ENCODE assay signal across 25 cellular contexts in the genomic region with DNA sequence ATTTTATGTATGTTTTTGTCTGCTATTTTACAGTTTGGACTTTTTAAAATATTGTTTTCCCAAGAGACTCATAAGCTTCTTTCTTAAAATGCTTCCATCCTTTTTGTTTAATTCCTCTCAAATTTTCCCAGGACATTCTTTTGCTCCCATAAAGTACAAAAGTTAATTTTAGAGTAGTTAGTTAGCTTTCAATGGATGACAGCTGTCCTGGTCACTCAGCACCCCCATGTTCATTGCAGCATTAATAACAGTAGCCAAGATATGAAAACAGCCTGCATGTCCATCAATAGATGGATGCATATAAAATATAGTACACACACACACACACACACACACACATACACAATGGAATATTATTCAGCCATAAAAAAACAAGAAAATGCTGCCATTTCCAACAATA.
"Had no signal": no experiment of that assay in that cellular context is flagged by ENCODE, and none has a peak within 500 bp of the region (broad histone marks: within the 10 kb centered on the region; RNA-seq: fewer than 3 reads in every experiment).

No MANE protein-coding gene starts in this region.

- ATAC-seq: activated naive CD8-positive, alpha-beta T cell treated with anti-CD3 and anti-CD28 coated beads, Interleukin-2, amount 50 U/mL, for 24 hours; esophagus mucosa; left cardiac atrium had no signal

- H3K4me1 ChIP-seq: breast epithelium, prostate gland, sigmoid colon had no signal

- H3K36me3 ChIP-seq: breast epithelium, neutrophil, ovary, prostate gland, sigmoid colon, tibial nerve had no signal

- H3K4me3 Mint-ChIP-seq: activated CD4-positive, alpha-beta memory T cell treated with anti-CD3 and anti-CD28 coated beads, Interleukin-2, amount 10 ng/mL, durations not matched to agents 7 days and 5 days; activated CD4-positive, alpha-beta T cell treated with anti-CD3 and anti-CD28 coated beads, Interleukin-2, amount 10 ng/mL, durations not matched to agents 24 days and 14 days; activated naive CD4-positive, alpha-beta T cell treated with anti-CD3 and anti-CD28 coated beads, Interleukin-2, amount 50 U/mL, for 24 hours; activated naive CD8-positive, alpha-beta T cell treated with anti-CD3 and anti-CD28 coated beads, Interleukin-2, amount 50 U/mL, for 24 hours; activated T-cell treated with anti-CD3 and anti-CD28 coated beads, Interleukin-2, amount 50 U/mL, for 24 hours; central memory CD8-positive, alpha-beta T cell; nephron progenitor cell had no signal

- H3K27me3 Mint-ChIP-seq: activated CD4-positive, alpha-beta memory T cell treated with anti-CD3 and anti-CD28 coated beads, Interleukin-2, amount 10 ng/mL, durations not matched to agents 7 days and 5 days; activated CD4-positive, alpha-beta T cell treated with anti-CD3 and anti-CD28 coated beads, Interleukin-2, amount 10 ng/mL, durations not matched to agents 24 days and 14 days; activated naive CD4-positive, alpha-beta T cell treated with anti-CD3 and anti-CD28 coated beads, Interleukin-2, amount 50 U/mL, for 24 hours; activated naive CD8-positive, alpha-beta T cell treated with anti-CD3 and anti-CD28 coated beads, Interleukin-2, amount 50 U/mL, for 24 hours; activated T-cell treated with anti-CD3 and anti-CD28 coated beads, Interleukin-2, amount 50 U/mL, for 24 hours; central memory CD8-positive, alpha-beta T cell had no signal

- DNase-seq: activated CD4-positive, alpha-beta memory T cell treated with anti-CD3 and anti-CD28 coated beads, Interleukin-2, amount 10 ng/mL, durations not matched to agents 7 days and 5 days; activated CD4-positive, alpha-beta T cell treated with anti-CD3 and anti-CD28 coated beads, Interleukin-2, amount 10 ng/mL, durations not matched to agents 24 days and 14 days; activated CD4-positive, CD25-positive, alpha-beta regulatory T cell treated with anti-CD3 and anti-CD28 coated beads, Interleukin-2, amount 50 U/mL, for 72 hours; activated CD8-positive, alpha-beta memory T cell treated with anti-CD3 and anti-CD28 coated beads, Interleukin-2, amount 50 U/mL, for 48 hours; activated naive CD8-positive, alpha-beta T cell treated with anti-CD3 and anti-CD28 coated beads, Interleukin-2, amount 50 U/mL, for 24 hours; activated T-cell treated with anti-CD3 and anti-CD28 coated beads, Interleukin-2, amount 50 U/mL, for 24 hours; dorsolateral prefrontal cortex; effector memory CD4-positive, alpha-beta T cell; foreskin melanocyte; hippocampal formation; left cardiac atrium; nephron progenitor cell; ovary; retina; sigmoid colon; stimulated activated naive CD4-positive, alpha-beta T cell; T-helper 2 cell had no signal

- H3K9me3 Mint-ChIP-seq: activated CD4-positive, alpha-beta T cell treated with anti-CD3 and anti-CD28 coated beads, Interleukin-2, amount 10 ng/mL, durations not matched to agents 24 days and 14 days; nephron progenitor cell had no signal

- H3K27me3 ChIP-seq: breast epithelium, neutrophil, ovary, sigmoid colon, tibial nerve had no signal

- H3K9me3 ChIP-seq: breast epithelium, neutrophil, ovary, prostate gland, sigmoid colon, tibial nerve had no signal

- H3K4me1 Mint-ChIP-seq: activated CD4-positive, alpha-beta memory T cell treated with anti-CD3 and anti-CD28 coated beads, Interleukin-2, amount 10 ng/mL, durations not matched to agents 7 days and 5 days; activated CD4-positive, alpha-beta T cell treated with anti-CD3 and anti-CD28 coated beads, Interleukin-2, amount 10 ng/mL, durations not matched to agents 24 days and 14 days; activated naive CD4-positive, alpha-beta T cell treated with anti-CD3 and anti-CD28 coated beads, Interleukin-2, amount 50 U/mL, for 24 hours; activated naive CD8-positive, alpha-beta T cell treated with anti-CD3 and anti-CD28 coated beads, Interleukin-2, amount 50 U/mL, for 24 hours; central memory CD8-positive, alpha-beta T cell; nephron progenitor cell had no signal

- H3K27ac ChIP-seq: breast epithelium, dorsolateral prefrontal cortex, neutrophil, ovary, prostate gland, tibial nerve had no signal

- H3K4me3 ChIP-seq: breast epithelium, dorsolateral prefrontal cortex, ovary, prostate gland, sigmoid colon, tibial nerve had no signal

- H3K36me3 Mint-ChIP-seq: activated naive CD4-positive, alpha-beta T cell treated with anti-CD3 and anti-CD28 coated beads, Interleukin-2, amount 50 U/mL, for 24 hours had no signal

- H3K27ac Mint-ChIP-seq: activated CD4-positive, alpha-beta memory T cell treated with anti-CD3 and anti-CD28 coated beads, Interleukin-2, amount 10 ng/mL, durations not matched to agents 7 days and 5 days; activated CD4-positive, alpha-beta T cell treated with anti-CD3 and anti-CD28 coated beads, Interleukin-2, amount 10 ng/mL, durations not matched to agents 24 days and 14 days; activated naive CD4-positive, alpha-beta T cell treated with anti-CD3 and anti-CD28 coated beads, Interleukin-2, amount 50 U/mL, for 24 hours; activated naive CD8-positive, alpha-beta T cell treated with anti-CD3 and anti-CD28 coated beads, Interleukin-2, amount 50 U/mL, for 24 hours; activated T-cell treated with anti-CD3 and anti-CD28 coated beads, Interleukin-2, amount 50 U/mL, for 24 hours; activated T-helper 2 cell treated with anti-CD3 and anti-CD28 coated beads, Interferon-gamma antibody, Interleukin-2, Interleukin-4, amounts not matched to agents 10 μg/mL and 5 μg/mL and 100 μg/mL, durations not matched to agents 14 hours and 24 hours and 36 hours; nephron progenitor cell had no signal
